In genomic region chr11:86176165-86176884, GRCh38 we compare ENCODE assay signal across 8 cellular contexts.
DNase-seq lines count a peak whose midpoint lies in the region; ATAC-seq, FAIRE-seq and TF ChIP-seq lines count a peak whose summit lies in the region.

No MANE protein-coding gene starts in this region.

- H3K27me3 ChIP-seq in small intestine (ENCODE audit: control insufficient read depth in 2 of 2, insufficient read depth in 2 of 2, low read length in 2 of 2) = no peaks in the 10 kb centered on the region
- no peaks in the 10 kb centered on the region for H3K27me3 ChIP-seq in H7 (ENCODE audit: control insufficient read depth, insufficient read depth, low read length)
- no peaks in the 10 kb centered on the region for H3K27me3 ChIP-seq in tibial artery

- H3K4me3 ChIP-seq in small intestine (ENCODE audit: low read depth in 1 of 2, low read length in 2 of 2) = no peak overlapping the region
- no peak overlapping the region for H3K4me3 ChIP-seq in H7 (ENCODE audit: insufficient read depth, low read depth, low read length)
- H3K4me3 ChIP-seq in tibial artery = no peak overlapping the region

- ATAC-seq in GM18867 (IDR thresholded peaks at IDR 0.05; ENCODE audit: unreplicated experiment) (peak; percentile 81), HG03139 (IDR thresholded peaks at IDR 0.05; ENCODE audit: unreplicated experiment) (peak; percentile 60)
- peak; percentile 95 for ATAC-seq in activated CD8-positive, alpha-beta memory T cell treated with anti-CD3 and anti-CD28 coated beads, Interleukin-2, amount 10 ng/mL, durations not matched to agents 7 days and 5 days

- no peaks in the 10 kb centered on the region for H3K9me3 ChIP-seq in small intestine (ENCODE audit: control insufficient read depth, low read depth)
- H3K9me3 ChIP-seq in tibial artery = no peaks in the 10 kb centered on the region

- H3K9me3 Mint-ChIP-seq in activated CD8-positive, alpha-beta memory T cell treated with anti-CD3 and anti-CD28 coated beads, Interleukin-2, amount 10 ng/mL, durations not matched to agents 7 days and 5 days (ENCODE audit: low read depth) = peaks cover 4% of the 10 kb centered on the region
- no peaks in the 10 kb centered on the region for H3K9me3 Mint-ChIP-seq in progenitor cell of endocrine pancreas (ENCODE audit: low read depth)

- H3K36me3 ChIP-seq in small intestine (ENCODE audit: control insufficient read depth in 2 of 2, insufficient read depth in 2 of 2, low read length in 2 of 2) (no peaks in the 10 kb centered on the region), H7 (replicated peaks; ENCODE audit: control insufficient read depth, insufficient read depth, low read length) (no peaks in the 10 kb centered on the region), tibial artery (no peaks in the 10 kb centered on the region)

- intact Hi-C loops in tibial artery (cut with DNase I; ENCODE audit: low total_unique reads) = no loop called here

- DNase-seq in activated CD8-positive, alpha-beta memory T cell treated with anti-CD3 and anti-CD28 coated beads, Interleukin-2, amount 10 ng/mL, durations not matched to agents 7 days and 5 days = peak; percentile 85
- DNase-seq in small intestine (peak; percentile 32), AG08396 (ENCODE audit: low spot score) (no peak), H7 (no peak), tibial artery (no peak), progenitor cell of endocrine pancreas (ENCODE audit: low spot score, unreplicated experiment) (no peak)

- H3K27ac ChIP-seq in small intestine (ENCODE audit: low read depth in 1 of 2, low read length in 1 of 2) = no peak overlapping the region
- H3K27ac ChIP-seq in tibial artery = no peak overlapping the region

- H3K4me1 Mint-ChIP-seq in activated CD8-positive, alpha-beta memory T cell treated with anti-CD3 and anti-CD28 coated beads, Interleukin-2, amount 10 ng/mL, durations not matched to agents 7 days and 5 days = peaks cover 30% of the 10 kb centered on the region
- no peaks in the 10 kb centered on the region for H3K4me1 Mint-ChIP-seq in progenitor cell of endocrine pancreas (ENCODE audit: low read depth)

- WGBS in small intestine, 3 donors = 40 to 60% (median 46%) methylated on average over 4 of the region's 4 CpGs

- peak overlapping the region; percentile 82 for H3K27ac Mint-ChIP-seq in activated CD8-positive, alpha-beta memory T cell treated with anti-CD3 and anti-CD28 coated beads, Interleukin-2, amount 10 ng/mL, durations not matched to agents 7 days and 5 days
- H3K27ac Mint-ChIP-seq in progenitor cell of endocrine pancreas = no peak overlapping the region

- no peak for TF ChIP-seq CTCF in tibial artery (IDR thresholded peaks at IDR 0.05)
- no peak for TF ChIP-seq CTCF in progenitor cell of endocrine pancreas (IDR thresholded peaks at IDR 0.05; ENCODE audit: unreplicated experiment)

- no peak for FAIRE-seq in small intestine (lab: Jason Lieb, UNC)

- H3K4me3 Mint-ChIP-seq in activated CD8-positive, alpha-beta memory T cell treated with anti-CD3 and anti-CD28 coated beads, Interleukin-2, amount 10 ng/mL, durations not matched to agents 7 days and 5 days = peak overlapping the region; percentile 28
- no peak overlapping the region for H3K4me3 Mint-ChIP-seq in progenitor cell of endocrine pancreas (ENCODE audit: low read depth)

- CTCF ChIA-PET in activated CD8-positive, alpha-beta memory T cell treated with anti-CD3 and anti-CD28 coated beads, Interleukin-2, amount 10 ng/mL, durations not matched to agents 7 days and 5 days (lab: Charles Lee) = interaction anchor here (1.0 to 2.2 kb wide), 7 partner anchors 12 to 135 kb away, joined by 3 to 13 read pairs (median 4); partner anchors contain the start of gene PICALM

- no peaks in the 10 kb centered on the region for H3K27me3 Mint-ChIP-seq in activated CD8-positive, alpha-beta memory T cell treated with anti-CD3 and anti-CD28 coated beads, Interleukin-2, amount 10 ng/mL, durations not matched to agents 7 days and 5 days
- no peaks in the 10 kb centered on the region for H3K27me3 Mint-ChIP-seq in progenitor cell of endocrine pancreas

- peaks cover 11% of the 10 kb centered on the region for H3K36me3 Mint-ChIP-seq in activated CD8-positive, alpha-beta memory T cell treated with anti-CD3 and anti-CD28 coated beads, Interleukin-2, amount 10 ng/mL, durations not matched to agents 7 days and 5 days
- no peaks in the 10 kb centered on the region for H3K36me3 Mint-ChIP-seq in progenitor cell of endocrine pancreas (ENCODE audit: insufficient read depth)

- H3K4me1 ChIP-seq in small intestine (ENCODE audit: control insufficient read depth in 2 of 2, insufficient read depth in 1 of 2, low read depth in 1 of 2, low read length in 1 of 2) (peaks cover 3 to 8% of the 10 kb centered on the region in 2 donors), tibial artery (peaks cover 4 to 51% (median 16%) of the 10 kb centered on the region in 4 donors)

Comparison
In these comparisons a context has a peak if more than half of its experiments do, and no peak if none do; other contexts are left out.
1. DNase-seq: peak in activated CD8-positive, alpha-beta memory T cell treated with anti-CD3 and anti-CD28 coated beads, Interleukin-2, amount 10 ng/mL, durations not matched to agents 7 days and 5 days (single experiment) and small intestine (single experiment); none in AG08396 (single experiment), H7 (single experiment), tibial artery (0 of 2) and progenitor cell of endocrine pancreas (single experiment).
2. Peak in every context shown above with its lines, with median percentiles within 50 percentile points of each other: ATAC-seq.